Comparison of ENCODE assay signal across 11 cellular contexts in the genomic region with DNA sequence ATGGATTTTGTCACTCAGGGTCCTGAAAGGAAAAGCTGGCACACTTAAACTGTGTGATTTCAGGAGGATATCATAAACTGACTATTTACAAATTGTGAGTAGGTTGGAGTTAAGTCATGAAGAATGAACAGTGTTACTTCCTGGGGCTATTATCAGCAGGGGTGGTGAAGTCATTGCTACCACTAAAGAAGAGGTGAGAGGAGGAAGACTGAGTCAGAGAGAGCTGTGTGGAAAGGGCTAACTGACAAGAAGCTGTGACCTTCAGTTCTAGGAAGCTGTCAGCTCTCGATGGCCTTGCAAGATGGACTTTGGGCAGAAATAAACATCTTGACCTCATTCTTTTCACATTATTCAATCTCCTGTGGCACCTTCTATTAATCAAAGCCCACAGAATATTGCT.
DNase-seq lines count a peak whose midpoint lies in the region; ATAC-seq and TF ChIP-seq lines count a peak whose summit lies in the region.
"Had no signal": no experiment of that assay in that cellular context is flagged by ENCODE, and none has a peak within 500 bp of the region (broad histone marks: within the 10 kb centered on the region; RNA-seq: fewer than 3 reads in every experiment).

No MANE protein-coding gene starts in this region.

- TF ChIP-seq CTCF in activated CD8-positive, alpha-beta T cell treated with anti-CD3 and anti-CD28 coated beads for 36 hours (IDR thresholded peaks at IDR 0.05): no peak
- TF ChIP-seq CTCF in NB4 (IDR thresholded peaks at IDR 0.05; ENCODE audit: low read depth, low read length) (no peak), omental fat pad (IDR thresholded peaks at IDR 0.05) (no peak)

- CTCF ChIA-PET in activated CD8-positive, alpha-beta T cell treated with anti-CD3 and anti-CD28 coated beads for 36 hours (lab: Charles Lee): interaction anchor here (1.5 kb wide), 1 partner anchor 53 kb away, joined by 3 read pairs; no protein-coding TSS in a partner anchor
- CTCF ChIA-PET in activated CD8-positive, alpha-beta T cell treated with anti-CD3 and anti-CD28 coated beads, Interleukin-2, amount 10 ng/mL, durations not matched to agents 7 days and 5 days (lab: Charles Lee): interaction anchor here (0.8 to 1.0 kb wide), 2 partner anchors 32 to 577 kb away, joined by 3 read pairs; no protein-coding TSS in a partner anchor

- peaks cover 32% of the 10 kb centered on the region for H3K4me1 Mint-ChIP-seq in activated CD8-positive, alpha-beta T cell treated with anti-CD3 and anti-CD28 coated beads for 36 hours (ENCODE audit: low read depth)
- peaks cover 10% of the 10 kb centered on the region for H3K4me1 Mint-ChIP-seq in activated CD8-positive, alpha-beta T cell treated with anti-CD3 and anti-CD28 coated beads, Interleukin-2, amount 10 ng/mL, durations not matched to agents 7 days and 5 days (ENCODE audit: low read depth)

- H3K9me3 Mint-ChIP-seq in activated CD8-positive, alpha-beta T cell treated with anti-CD3 and anti-CD28 coated beads for 36 hours: peaks cover 3% of the 10 kb centered on the region
- H3K9me3 Mint-ChIP-seq in activated CD8-positive, alpha-beta T cell treated with anti-CD3 and anti-CD28 coated beads, Interleukin-2, amount 10 ng/mL, durations not matched to agents 7 days and 5 days (ENCODE audit: insufficient read depth): no peaks in the 10 kb centered on the region

- POLR2A ChIA-PET in activated CD8-positive, alpha-beta T cell treated with anti-CD3 and anti-CD28 coated beads for 36 hours (lab: Charles Lee): interaction anchor here (0.6 kb wide), 1 partner anchor 176 kb away, joined by 4 read pairs; no protein-coding TSS in a partner anchor
- POLR2A ChIA-PET in activated CD8-positive, alpha-beta T cell treated with anti-CD3 and anti-CD28 coated beads, Interleukin-2, amount 10 ng/mL, durations not matched to agents 7 days and 5 days (lab: Charles Lee): interaction anchor here (0.7 kb wide), 1 partner anchor 36 kb away, joined by 4 read pairs; no protein-coding TSS in a partner anchor

- TF ChIP-seq POLR2A in NB4 (IDR thresholded peaks at IDR 0.05; ENCODE audit: extremely low read depth, insufficient read length): no peak

- peak overlapping the region; percentile 67 for H3K27ac Mint-ChIP-seq in activated CD8-positive, alpha-beta T cell treated with anti-CD3 and anti-CD28 coated beads for 36 hours
- H3K27ac Mint-ChIP-seq in activated CD8-positive, alpha-beta T cell treated with anti-CD3 and anti-CD28 coated beads, Interleukin-2, amount 10 ng/mL, durations not matched to agents 7 days and 5 days: no peak overlapping the region

- DNase-seq in activated CD8-positive, alpha-beta T cell treated with anti-CD3 and anti-CD28 coated beads for 36 hours: peak; percentile 39
- no peak for DNase-seq in activated CD8-positive, alpha-beta T cell treated with anti-CD3 and anti-CD28 coated beads, Interleukin-2, amount 10 ng/mL, durations not matched to agents 7 days and 5 days
- DNase-seq in NB4 (ENCODE audit: low read depth) (peak; percentile 20), dermis blood vessel endothelial cell (peak; percentile 77), omental fat pad (ENCODE audit: low spot score) (no peak), NCI-H748 treated with DMSO at 0.1 percent for 48 hours (lab: John Stamatoyannopoulos, UW) (no peak), epidermal melanocyte (ENCODE audit: insufficient read length, low spot score) (no peak)
- DNase-seq: ACHN; activated CD8-positive, alpha-beta memory T cell treated with anti-CD3 and anti-CD28 coated beads, Interleukin-2, amount 50 U/mL, for 4 hours; left ventricle myocardium superior had no signal

- no peak overlapping the region for H3K4me3 ChIP-seq in NB4 (ENCODE audit: low read depth, low read length)

- ATAC-seq in activated CD8-positive, alpha-beta T cell treated with anti-CD3 and anti-CD28 coated beads for 36 hours: peak; percentile 96
- ATAC-seq in activated CD8-positive, alpha-beta T cell treated with anti-CD3 and anti-CD28 coated beads, Interleukin-2, amount 10 ng/mL, durations not matched to agents 7 days and 5 days: no peak
- ATAC-seq in omental fat pad (ENCODE audit: low FRiP score) (peak; percentile 38), HG03342 (IDR thresholded peaks at IDR 0.05; ENCODE audit: unreplicated experiment) (no peak)

- no peaks in the 10 kb centered on the region for H3K36me3 Mint-ChIP-seq in activated CD8-positive, alpha-beta T cell treated with anti-CD3 and anti-CD28 coated beads for 36 hours (ENCODE audit: low read depth)
- H3K36me3 Mint-ChIP-seq in activated CD8-positive, alpha-beta T cell treated with anti-CD3 and anti-CD28 coated beads, Interleukin-2, amount 10 ng/mL, durations not matched to agents 7 days and 5 days (ENCODE audit: low read depth): no peaks in the 10 kb centered on the region

- intact Hi-C loops in activated CD8-positive, alpha-beta T cell treated with anti-CD3 and anti-CD28 coated beads for 36 hours (cut with micrococcal nuclease): no loop called here

- no peaks in the 10 kb centered on the region for H3K27me3 Mint-ChIP-seq in activated CD8-positive, alpha-beta T cell treated with anti-CD3 and anti-CD28 coated beads for 36 hours
- H3K27me3 Mint-ChIP-seq in activated CD8-positive, alpha-beta T cell treated with anti-CD3 and anti-CD28 coated beads, Interleukin-2, amount 10 ng/mL, durations not matched to agents 7 days and 5 days (ENCODE audit: low read depth): peaks cover 1% of the 10 kb centered on the region

- H3K4me3 Mint-ChIP-seq in activated CD8-positive, alpha-beta T cell treated with anti-CD3 and anti-CD28 coated beads for 36 hours: no peak overlapping the region
- no peak overlapping the region for H3K4me3 Mint-ChIP-seq in activated CD8-positive, alpha-beta T cell treated with anti-CD3 and anti-CD28 coated beads, Interleukin-2, amount 10 ng/mL, durations not matched to agents 7 days and 5 days

Comparison
In these comparisons a context has a peak if more than half of its experiments do, and no peak if none do; other contexts are left out.
1. ATAC-seq: peak in activated CD8-positive, alpha-beta T cell treated with anti-CD3 and anti-CD28 coated beads for 36 hours (single experiment) and omental fat pad (single experiment); none in activated CD8-positive, alpha-beta T cell treated with anti-CD3 and anti-CD28 coated beads, Interleukin-2, amount 10 ng/mL, durations not matched to agents 7 days and 5 days (single experiment) and HG03342 (single experiment).
2. DNase-seq: peak in activated CD8-positive, alpha-beta T cell treated with anti-CD3 and anti-CD28 coated beads for 36 hours (single experiment), NB4 (single experiment) and dermis blood vessel endothelial cell (single experiment); none in activated CD8-positive, alpha-beta T cell treated with anti-CD3 and anti-CD28 coated beads, Interleukin-2, amount 10 ng/mL, durations not matched to agents 7 days and 5 days (single experiment), omental fat pad (single experiment), NCI-H748 treated with DMSO at 0.1 percent for 48 hours (single experiment) and epidermal melanocyte (single experiment).